Comparison of ENCODE assay signal across 13 cellular contexts in the genomic region with DNA sequence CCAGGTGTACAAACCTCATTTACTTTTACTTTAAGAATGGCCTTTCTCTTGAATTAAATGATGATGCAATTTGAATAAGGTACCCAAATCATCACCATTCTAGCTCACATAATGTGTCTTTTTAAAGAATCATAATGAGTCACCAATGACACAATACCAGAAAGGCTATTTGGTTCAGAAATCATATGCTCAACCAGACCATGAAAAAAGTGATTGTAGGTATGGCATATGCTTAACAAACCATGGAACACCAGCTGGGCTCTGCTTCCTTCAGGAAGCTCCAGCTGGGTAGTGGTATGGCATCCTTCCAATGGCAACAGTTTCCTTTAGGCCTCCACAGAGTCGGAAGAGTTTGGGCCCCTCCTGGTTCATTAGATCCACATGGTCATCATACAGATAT.
DNase-seq lines count a peak whose midpoint lies in the region; ATAC-seq, FAIRE-seq and TF ChIP-seq lines count a peak whose summit lies in the region.
"Had no signal": no experiment of that assay in that cellular context is flagged by ENCODE, and none has a peak within 500 bp of the region (broad histone marks: within the 10 kb centered on the region; RNA-seq: fewer than 3 reads in every experiment).

No MANE protein-coding gene starts in this region.

- no peak for TF ChIP-seq RAD21 in GM12878 (IDR thresholded peaks at IDR 0.05; ENCODE audit: insufficient read depth, low read depth, low read length)

- no peak overlapping the region for H3K27ac ChIP-seq in GM12878 (ENCODE audit: control insufficient read depth, insufficient read depth)
- H3K27ac ChIP-seq in tibial artery, result peak overlapping the region; percentile 78 to 85
- H3K27ac ChIP-seq: A549 had no signal

- H3K27me3 ChIP-seq in GM12878 (replicated peaks in 1 of 2; ENCODE audit: control insufficient read depth in 2 of 2, insufficient read depth in 2 of 2, low read length in 1 of 2) (no peaks in the 10 kb centered on the region), tibial artery (no peaks in the 10 kb centered on the region)

- intact Hi-C loops in GM12878 (cut with micrococcal nuclease; ENCODE audit: unreplicated experiment) (no loop called here), tibial artery (cut with DNase I; ENCODE audit: low total_unique reads) (no loop called here)

- H3K9ac ChIP-seq in GM12878 (ENCODE audit: control insufficient read depth, insufficient read depth, low read length), result no peak overlapping the region

- H3K9me3 ChIP-seq in GM12878 (replicated peaks; ENCODE audit: control insufficient read depth, insufficient read depth, low read length) (no peaks in the 10 kb centered on the region; the same call in 2 of the 3 replicates), tibial artery (no peaks in the 10 kb centered on the region)
- H3K9me3 ChIP-seq: A549 had no signal

- TF ChIP-seq CTCF in GM12878 (IDR thresholded peaks at IDR 0.05 in 2 of 3, conservative IDR thresholded peaks at IDR 0.05 in 1 of 3; ENCODE audit: control insufficient read depth in 2 of 3, extremely low read depth in 1 of 3, insufficient read depth in 1 of 3, low read depth in 3 of 3, low read length in 3 of 3) (no peak), tibial artery (IDR thresholded peaks at IDR 0.05) (no peak)

- no peaks in the 10 kb centered on the region for H3K36me3 Mint-ChIP-seq in activated naive CD4-positive, alpha-beta T cell treated with anti-CD3 and anti-CD28 coated beads, Interleukin-2, amount 10 ng/mL, durations not matched to agents 7 days and 5 days

- no peaks in the 10 kb centered on the region for H3K27me3 Mint-ChIP-seq in activated naive CD4-positive, alpha-beta T cell treated with anti-CD3 and anti-CD28 coated beads, Interleukin-2, amount 10 ng/mL, durations not matched to agents 7 days and 5 days

- H3K4me3 ChIP-seq in GM12878, result no peak overlapping the region
- H3K4me3 ChIP-seq in tibial artery, result no peak overlapping the region
- H3K4me3 ChIP-seq: A549 had no signal

- CTCF ChIA-PET in GM12878 (lab: Yijun Ruan, JAX), result no interaction called here
- CTCF ChIA-PET in activated naive CD4-positive, alpha-beta T cell treated with anti-CD3 and anti-CD28 coated beads, Interleukin-2, amount 10 ng/mL, durations not matched to agents 7 days and 5 days (lab: Charles Lee), result no interaction called here

- H3K9me3 Mint-ChIP-seq in activated naive CD4-positive, alpha-beta T cell treated with anti-CD3 and anti-CD28 coated beads, Interleukin-2, amount 10 ng/mL, durations not matched to agents 7 days and 5 days, result no peaks in the 10 kb centered on the region
- H3K9me3 Mint-ChIP-seq: activated T-cell treated with anti-CD3 and anti-CD28 coated beads, Interleukin-2, amount 50 U/mL, for 24 hours had no signal

- H3K4me1 ChIP-seq in GM12878 (ENCODE audit: control insufficient read depth, insufficient read depth, low read length), result no peaks in the 10 kb centered on the region
- peaks cover 0 to 44% (median 14%) of the 10 kb centered on the region in 4 donors for H3K4me1 ChIP-seq in tibial artery
- H3K4me1 ChIP-seq: A549 had no signal

- SMC1A ChIA-PET in GM12878 (lab: Charles Lee; ENCODE audit: uncharacterized antibody, unreplicated experiment), result no interaction called here

- FAIRE-seq in GM12878 (lab: Jason Lieb, UNC), result peak; percentile 31
- FAIRE-seq: A549 had no signal

- TF ChIP-seq POLR2A in GM12878 (IDR thresholded peaks at IDR 0.05; ENCODE audit: low read depth, low read length), result no peak

- no peak overlapping the region for H3K4me2 ChIP-seq in GM12878 (ENCODE audit: control insufficient read depth, insufficient read depth)
- H3K4me2 ChIP-seq: A549 had no signal

- POLR2A ChIA-PET in GM12878 (lab: Charles Lee), result no interaction called here

- in situ Hi-C loops in GM12878 (cut with MboI), result no loop called here

- WGBS in GM12878 (ENCODE audit: insufficient coverage, insufficient replicate concordance, low lambda C conversion rate, missing lambda C conversion rate), result 0% methylated on average over 1 of the region's 1 CpG

- H2AFZ ChIP-seq in GM12878 (ENCODE audit: control insufficient read depth, low read depth, low read length), result no peak overlapping the region

- DNase-seq in SHP77 (lab: John Stamatoyannopoulos, UW) (peak; percentile 3 to 43), SHP77 treated with DMSO at 0.1 percent for 48 hours (lab: John Stamatoyannopoulos, UW) (no peak), GM12878 (ENCODE audit: low read depth, low spot score) (no peak), tibial artery (no peak), HuH-7.5 (ENCODE audit: low spot score) (no peak), CD1c-positive myeloid dendritic cell (ENCODE audit: extremely low spot score) (no peak)
- DNase-seq in activated naive CD4-positive, alpha-beta T cell treated with anti-CD3 and anti-CD28 coated beads, Interleukin-2, amount 10 ng/mL, durations not matched to agents 7 days and 5 days, result no peak
- DNase-seq: activated T-cell treated with anti-CD3 and anti-CD28 coated beads, Interleukin-2, amount 50 U/mL, for 24 hours; GF-D8; midbrain; MV-4-11 had no signal

- BruUV-seq in GM12878 (replicated peaks; lab: Mats Ljungman, UMichigan), result no TSS peak

- no peaks in the 10 kb centered on the region for H4K20me1 ChIP-seq in GM12878 (ENCODE audit: control insufficient read depth, insufficient read depth)

- RAD21 ChIA-PET in GM12878 (lab: Charles Lee; ENCODE audit: unreplicated experiment), result no interaction called here

- H3K27ac Mint-ChIP-seq in activated naive CD4-positive, alpha-beta T cell treated with anti-CD3 and anti-CD28 coated beads, Interleukin-2, amount 10 ng/mL, durations not matched to agents 7 days and 5 days, result no peak overlapping the region
- H3K27ac Mint-ChIP-seq: activated T-cell treated with anti-CD3 and anti-CD28 coated beads, Interleukin-2, amount 50 U/mL, for 24 hours had no signal

- no peak for TF ChIP-seq EP300 in GM12878 (IDR thresholded peaks at IDR 0.05; ENCODE audit: borderline replicate concordance in 1 of 2, control insufficient read depth in 1 of 2, low read depth in 2 of 2, low read length in 2 of 2)

- H3K79me2 ChIP-seq in GM12878 (ENCODE audit: control insufficient read depth, insufficient read depth, low read length), result no peaks in the 10 kb centered on the region

- H3K36me3 ChIP-seq in GM12878 (ENCODE audit: control insufficient read depth in 2 of 2, insufficient read depth in 2 of 2, low read length in 1 of 2) (no peaks in the 10 kb centered on the region), tibial artery (no peaks in the 10 kb centered on the region)

- ATAC-seq in HG03565 (IDR thresholded peaks at IDR 0.05; ENCODE audit: unreplicated experiment) (peak; percentile 63), GM12878 (peak; percentile 78)
- ATAC-seq: A549 had no signal

- H3K4me3 Mint-ChIP-seq in activated naive CD4-positive, alpha-beta T cell treated with anti-CD3 and anti-CD28 coated beads, Interleukin-2, amount 10 ng/mL, durations not matched to agents 7 days and 5 days, result no peak overlapping the region
- H3K4me3 Mint-ChIP-seq: activated T-cell treated with anti-CD3 and anti-CD28 coated beads, Interleukin-2, amount 50 U/mL, for 24 hours had no signal

- no peaks in the 10 kb centered on the region for H3K4me1 Mint-ChIP-seq in activated naive CD4-positive, alpha-beta T cell treated with anti-CD3 and anti-CD28 coated beads, Interleukin-2, amount 10 ng/mL, durations not matched to agents 7 days and 5 days

TF ChIP-seq in GM12878, 131 proteins besides CTCF, POLR2A, EP300 and RAD21:
- TF ChIP-seq SP1 (IDR thresholded peaks at IDR 0.05; ENCODE audit: low read depth, low read length) (no peak), SRF (IDR thresholded peaks at IDR 0.05; ENCODE audit: low read depth in 2 of 2, low read length in 2 of 2) (no peak), SMAD5 (IDR thresholded peaks at IDR 0.05; ENCODE audit: low read depth) (no peak)
- TF ChIP-seq, protein P1, sequence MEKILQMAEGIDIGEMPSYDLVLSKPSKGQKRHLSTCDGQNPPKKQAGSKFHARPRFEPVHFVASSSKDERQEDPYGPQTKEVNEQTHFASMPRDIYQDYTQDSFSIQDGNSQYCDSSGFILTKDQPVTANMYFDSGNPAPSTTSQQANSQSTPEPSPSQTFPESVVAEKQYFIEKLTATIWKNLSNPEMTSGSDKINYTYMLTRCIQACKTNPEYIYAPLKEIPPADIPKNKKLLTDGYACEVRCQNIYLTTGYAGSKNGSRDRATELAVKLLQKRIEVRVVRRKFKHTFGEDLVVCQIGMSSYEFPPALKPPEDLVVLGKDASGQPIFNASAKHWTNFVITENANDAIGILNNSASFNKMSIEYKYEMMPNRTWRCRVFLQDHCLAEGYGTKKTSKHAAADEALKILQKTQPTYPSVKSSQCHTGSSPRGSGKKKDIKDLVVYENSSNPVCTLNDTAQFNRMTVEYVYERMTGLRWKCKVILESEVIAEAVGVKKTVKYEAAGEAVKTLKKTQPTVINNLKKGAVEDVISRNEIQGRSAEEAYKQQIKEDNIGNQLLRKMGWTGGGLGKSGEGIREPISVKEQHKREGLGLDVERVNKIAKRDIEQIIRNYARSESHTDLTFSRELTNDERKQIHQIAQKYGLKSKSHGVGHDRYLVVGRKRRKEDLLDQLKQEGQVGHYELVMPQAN (conservative IDR thresholded peaks at IDR 0.05), result no peak

Comparison
In these comparisons a context has a peak if more than half of its experiments do, and no peak if none do; other contexts are left out.
1. DNase-seq: peak in SHP77 (2 of 2); none in SHP77 treated with DMSO at 0.1 percent for 48 hours (single experiment), GM12878 (single experiment), tibial artery (0 of 2), activated naive CD4-positive, alpha-beta T cell treated with anti-CD3 and anti-CD28 coated beads, Interleukin-2, amount 10 ng/mL, durations not matched to agents 7 days and 5 days (single experiment), HuH-7.5 (single experiment) and CD1c-positive myeloid dendritic cell (single experiment).